In the genomic region with DNA sequence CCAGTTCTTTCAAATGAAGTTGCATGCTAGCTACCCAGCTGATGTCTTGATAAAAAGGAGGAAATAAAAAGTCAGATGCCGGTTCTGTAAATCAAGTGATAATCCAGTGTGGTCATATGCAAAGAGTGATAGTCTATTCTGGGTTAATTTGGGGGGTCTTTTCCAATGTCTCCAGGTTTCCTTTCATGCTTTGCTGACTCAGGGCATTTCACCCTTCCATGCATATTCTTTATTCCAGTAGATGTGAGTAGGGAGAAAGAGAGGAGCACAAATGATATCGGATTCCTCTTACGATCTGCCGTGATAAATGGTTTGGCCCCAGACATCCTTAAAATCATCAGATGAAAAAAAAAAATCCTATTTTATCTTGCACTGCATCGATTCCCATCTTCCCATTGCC, we compare ENCODE assay signal across 31 cellular contexts.
"Had no signal": no experiment of that assay in that cellular context is flagged by ENCODE, and none has a peak within 500 bp of the region (broad histone marks: within the 10 kb centered on the region; RNA-seq: fewer than 3 reads in every experiment).

No MANE protein-coding gene starts in this region.

- H3K36me3 Mint-ChIP-seq: activated naive CD8-positive, alpha-beta T cell treated with anti-CD3 and anti-CD28 coated beads for 36 hours had no signal

- H3K27ac ChIP-seq: ascending aorta, Peyer's patch, SJSA1 had no signal

- H3K36me3 ChIP-seq: MG63, SJSA1 had no signal

- DNase-seq: activated CD4-positive, alpha-beta T cell treated with anti-CD3 and anti-CD28 coated beads, Interleukin-2, amount 10 ng/mL, durations not matched to agents 24 days and 14 days; activated CD4-positive, alpha-beta T cell treated with anti-CD3 and anti-CD28 coated beads, Interleukin-2, amount 50 U/mL, for 4 hours; activated CD8-positive, alpha-beta T cell treated with anti-CD3 and anti-CD28 coated beads for 36 hours; activated effector memory CD4-positive, alpha-beta T cell treated with anti-CD3 and anti-CD28 coated beads, Interleukin-2, amount 50 U/mL, for 16 hours; activated naive CD4-positive, alpha-beta T cell; activated naive CD4-positive, alpha-beta T cell treated with anti-CD3 and anti-CD28 coated beads, Interleukin-2, amount 50 U/mL, for 16 hours; activated naive CD8-positive, alpha-beta T cell treated with anti-CD3 and anti-CD28 coated beads for 36 hours; activated T-cell treated with anti-CD3 and anti-CD28 coated beads, Interleukin-2, amount 50 U/mL, for 1 hour; activated T-cell treated with anti-CD3 and anti-CD28 coated beads, Interleukin-2, amount 50 U/mL, for 72 hours; amygdala; Kasumi-1; KG1; MG63; NCI-H1048; NCI-H1105 treated with DMSO at 0.1 percent for 48 hours; NCI-H1436; NCI-H1694; NCI-H1930; NCI-H2081 treated with DMSO at 0.1 percent for 48 hours; NCI-H345; NCI-H524 treated with DMSO at 0.1 percent for 48 hours; PC-3; Peyer's patch; RPMI8226; SHP77 treated with DMSO at 0.1 percent for 48 hours; SK-N-SH had no signal

- H3K4me3 ChIP-seq: ascending aorta, MG63, Peyer's patch, SJSA1 had no signal

- H3K4me1 Mint-ChIP-seq: activated CD4-positive, alpha-beta T cell treated with anti-CD3 and anti-CD28 coated beads, Interleukin-2, amount 10 ng/mL, durations not matched to agents 24 days and 14 days; activated naive CD8-positive, alpha-beta T cell treated with anti-CD3 and anti-CD28 coated beads for 36 hours; activated T-helper 17 cell treated with anti-CD3 and anti-CD28 coated beads, Interleukin-2, amount 50 U/mL, for 72 hours had no signal

- H3K9me3 Mint-ChIP-seq: activated naive CD8-positive, alpha-beta T cell treated with anti-CD3 and anti-CD28 coated beads for 36 hours; T-helper 1 cell treated with Interleukin-12 subunit alpha and Interleukin-12 subunit beta and Interleukin-4 antibody, amounts not matched to agents 30 μg/mL and 1 μg/mL, for 36 hours; T-helper 2 cell treated with Interferon-gamma antibody and Interleukin-4, amounts not matched to agents 5 μg/mL and 100 μg/mL, for 36 hours had no signal

- H3K9ac ChIP-seq: SK-N-SH had no signal

- H3K4me3 Mint-ChIP-seq: activated CD4-positive, alpha-beta T cell treated with anti-CD3 and anti-CD28 coated beads, Interleukin-2, amount 10 ng/mL, durations not matched to agents 24 days and 14 days; activated CD8-positive, alpha-beta T cell treated with anti-CD3 and anti-CD28 coated beads for 36 hours; activated naive CD8-positive, alpha-beta T cell treated with anti-CD3 and anti-CD28 coated beads for 36 hours; activated T-cell treated with anti-CD3 and anti-CD28 coated beads, Interleukin-2, amount 50 U/mL, for 72 hours; activated T-helper 17 cell treated with anti-CD3 and anti-CD28 coated beads, Interleukin-2, amount 50 U/mL, for 72 hours; T-helper 1 cell treated with Interleukin-12 subunit alpha and Interleukin-12 subunit beta and Interleukin-4 antibody, amounts not matched to agents 30 μg/mL and 1 μg/mL, for 36 hours; T-helper 2 cell treated with Interferon-gamma antibody and Interleukin-4, amounts not matched to agents 5 μg/mL and 100 μg/mL, for 36 hours had no signal

- H3K9me3 ChIP-seq: ascending aorta, MG63, Peyer's patch, SJSA1, SK-N-SH had no signal

- H3K4me2 ChIP-seq: SK-N-SH had no signal

- H3K27me3 Mint-ChIP-seq: activated CD4-positive, alpha-beta T cell treated with anti-CD3 and anti-CD28 coated beads, Interleukin-2, amount 10 ng/mL, durations not matched to agents 24 days and 14 days; activated CD8-positive, alpha-beta T cell treated with anti-CD3 and anti-CD28 coated beads for 36 hours; activated naive CD8-positive, alpha-beta T cell treated with anti-CD3 and anti-CD28 coated beads for 36 hours; activated T-helper 17 cell treated with anti-CD3 and anti-CD28 coated beads, Interleukin-2, amount 50 U/mL, for 72 hours had no signal

- H3K27me3 ChIP-seq: ascending aorta, MG63, Peyer's patch, SJSA1 had no signal

- H3K27ac Mint-ChIP-seq: activated CD4-positive, alpha-beta T cell treated with anti-CD3 and anti-CD28 coated beads, Interleukin-2, amount 10 ng/mL, durations not matched to agents 24 days and 14 days; activated CD8-positive, alpha-beta T cell treated with anti-CD3 and anti-CD28 coated beads for 36 hours; activated naive CD8-positive, alpha-beta T cell treated with anti-CD3 and anti-CD28 coated beads for 36 hours; activated T-cell treated with anti-CD3 and anti-CD28 coated beads, Interleukin-2, amount 50 U/mL, for 72 hours; activated T-helper 17 cell treated with anti-CD3 and anti-CD28 coated beads, Interleukin-2, amount 50 U/mL, for 72 hours; T-helper 1 cell treated with Interleukin-12 subunit alpha and Interleukin-12 subunit beta and Interleukin-4 antibody, amounts not matched to agents 30 μg/mL and 1 μg/mL, for 36 hours; T-helper 2 cell treated with Interferon-gamma antibody and Interleukin-4, amounts not matched to agents 5 μg/mL and 100 μg/mL, for 36 hours had no signal

- H3K4me1 ChIP-seq: ascending aorta, Peyer's patch had no signal
